ENCODE assay signal across 1 cellular context in genomic region chr11:16001899-16002426, GRCh38.
TF ChIP-seq lines count a peak whose summit lies in the region.

No MANE protein-coding gene starts in this region.

TF ChIP-seq in HepG2, 621 proteins besides CTCF, POLR2A, EP300 and RAD21 (continued from another document and continues in another):
- TF ChIP-seq ZNF468 (CRISPR knock-in tag; IDR thresholded peaks at IDR 0.05), result no peak
- TF ChIP-seq, protein P1, sequence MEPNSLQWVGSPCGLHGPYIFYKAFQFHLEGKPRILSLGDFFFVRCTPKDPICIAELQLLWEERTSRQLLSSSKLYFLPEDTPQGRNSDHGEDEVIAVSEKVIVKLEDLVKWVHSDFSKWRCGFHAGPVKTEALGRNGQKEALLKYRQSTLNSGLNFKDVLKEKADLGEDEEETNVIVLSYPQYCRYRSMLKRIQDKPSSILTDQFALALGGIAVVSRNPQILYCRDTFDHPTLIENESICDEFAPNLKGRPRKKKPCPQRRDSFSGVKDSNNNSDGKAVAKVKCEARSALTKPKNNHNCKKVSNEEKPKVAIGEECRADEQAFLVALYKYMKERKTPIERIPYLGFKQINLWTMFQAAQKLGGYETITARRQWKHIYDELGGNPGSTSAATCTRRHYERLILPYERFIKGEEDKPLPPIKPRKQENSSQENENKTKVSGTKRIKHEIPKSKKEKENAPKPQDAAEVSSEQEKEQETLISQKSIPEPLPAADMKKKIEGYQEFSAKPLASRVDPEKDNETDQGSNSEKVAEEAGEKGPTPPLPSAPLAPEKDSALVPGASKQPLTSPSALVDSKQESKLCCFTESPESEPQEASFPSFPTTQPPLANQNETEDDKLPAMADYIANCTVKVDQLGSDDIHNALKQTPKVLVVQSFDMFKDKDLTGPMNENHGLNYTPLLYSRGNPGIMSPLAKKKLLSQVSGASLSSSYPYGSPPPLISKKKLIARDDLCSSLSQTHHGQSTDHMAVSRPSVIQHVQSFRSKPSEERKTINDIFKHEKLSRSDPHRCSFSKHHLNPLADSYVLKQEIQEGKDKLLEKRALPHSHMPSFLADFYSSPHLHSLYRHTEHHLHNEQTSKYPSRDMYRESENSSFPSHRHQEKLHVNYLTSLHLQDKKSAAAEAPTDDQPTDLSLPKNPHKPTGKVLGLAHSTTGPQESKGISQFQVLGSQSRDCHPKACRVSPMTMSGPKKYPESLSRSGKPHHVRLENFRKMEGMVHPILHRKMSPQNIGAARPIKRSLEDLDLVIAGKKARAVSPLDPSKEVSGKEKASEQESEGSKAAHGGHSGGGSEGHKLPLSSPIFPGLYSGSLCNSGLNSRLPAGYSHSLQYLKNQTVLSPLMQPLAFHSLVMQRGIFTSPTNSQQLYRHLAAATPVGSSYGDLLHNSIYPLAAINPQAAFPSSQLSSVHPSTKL (CRISPR knock-in tag; IDR thresholded peaks at IDR 0.05), result peak; percentile 96
- no peak for TF ChIP-seq DRAP1 (CRISPR knock-in tag; IDR thresholded peaks at IDR 0.05)
- TF ChIP-seq ZNF790 (CRISPR knock-in tag; IDR thresholded peaks at IDR 0.05; ENCODE audit: borderline replicate concordance), result no peak
- no peak for TF ChIP-seq ZNF615 (CRISPR knock-in tag; IDR thresholded peaks at IDR 0.05; ENCODE audit: borderline replicate concordance)
- TF ChIP-seq ZMAT3 (CRISPR knock-in tag; conservative IDR thresholded peaks at IDR 0.05), result no peak
- TF ChIP-seq EHMT2 (IDR thresholded peaks at IDR 0.05; ENCODE audit: borderline replicate concordance, low read depth, low read length), result no peak; the same call in 1 of the 2 replicates
- no peak for TF ChIP-seq HES4 (CRISPR knock-in tag; IDR thresholded peaks at IDR 0.05; ENCODE audit: borderline replicate concordance)
- no peak for TF ChIP-seq NR2C2 (CRISPR knock-in tag; IDR thresholded peaks at IDR 0.05; ENCODE audit: borderline replicate concordance)
- TF ChIP-seq, protein P2, sequence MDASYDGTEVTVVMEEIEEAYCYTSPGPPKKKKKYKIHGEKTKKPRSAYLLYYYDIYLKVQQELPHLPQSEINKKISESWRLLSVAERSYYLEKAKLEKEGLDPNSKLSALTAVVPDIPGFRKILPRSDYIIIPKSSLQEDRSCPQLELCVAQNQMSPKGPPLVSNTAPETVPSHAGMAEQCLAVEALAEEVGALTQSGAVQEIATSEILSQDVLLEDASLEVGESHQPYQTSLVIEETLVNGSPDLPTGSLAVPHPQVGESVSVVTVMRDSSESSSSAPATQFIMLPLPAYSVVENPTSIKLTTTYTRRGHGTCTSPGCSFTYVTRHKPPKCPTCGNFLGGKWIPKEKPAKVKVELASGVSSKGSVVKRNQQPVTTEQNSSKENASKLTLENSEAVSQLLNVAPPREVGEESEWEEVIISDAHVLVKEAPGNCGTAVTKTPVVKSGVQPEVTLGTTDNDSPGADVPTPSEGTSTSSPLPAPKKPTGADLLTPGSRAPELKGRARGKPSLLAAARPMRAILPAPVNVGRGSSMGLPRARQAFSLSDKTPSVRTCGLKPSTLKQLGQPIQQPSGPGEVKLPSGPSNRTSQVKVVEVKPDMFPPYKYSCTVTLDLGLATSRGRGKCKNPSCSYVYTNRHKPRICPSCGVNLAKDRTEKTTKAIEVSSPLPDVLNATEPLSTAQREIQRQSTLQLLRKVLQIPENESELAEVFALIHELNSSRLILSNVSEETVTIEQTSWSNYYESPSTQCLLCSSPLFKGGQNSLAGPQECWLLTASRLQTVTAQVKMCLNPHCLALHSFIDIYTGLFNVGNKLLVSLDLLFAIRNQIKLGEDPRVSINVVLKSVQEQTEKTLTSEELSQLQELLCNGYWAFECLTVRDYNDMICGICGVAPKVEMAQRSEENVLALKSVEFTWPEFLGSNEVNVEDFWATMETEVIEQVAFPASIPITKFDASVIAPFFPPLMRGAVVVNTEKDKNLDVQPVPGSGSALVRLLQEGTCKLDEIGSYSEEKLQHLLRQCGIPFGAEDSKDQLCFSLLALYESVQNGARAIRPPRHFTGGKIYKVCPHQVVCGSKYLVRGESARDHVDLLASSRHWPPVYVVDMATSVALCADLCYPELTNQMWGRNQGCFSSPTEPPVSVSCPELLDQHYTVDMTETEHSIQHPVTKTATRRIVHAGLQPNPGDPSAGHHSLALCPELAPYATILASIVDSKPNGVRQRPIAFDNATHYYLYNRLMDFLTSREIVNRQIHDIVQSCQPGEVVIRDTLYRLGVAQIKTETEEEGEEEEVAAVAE (CRISPR knock-in tag; IDR thresholded peaks at IDR 0.05; ENCODE audit: borderline replicate concordance), result no peak
- peak; percentile 17 for TF ChIP-seq XRCC5 (optimal IDR thresholded peaks at IDR 0.05; ENCODE audit: low read length)
- no peak for TF ChIP-seq TEF (CRISPR knock-in tag; IDR thresholded peaks at IDR 0.05)
- TF ChIP-seq STAG1 (CRISPR knock-in tag; IDR thresholded peaks at IDR 0.05), result peak; percentile 12; the same call in 1 of the 2 replicates
- no peak for TF ChIP-seq ZNF891 (CRISPR knock-in tag; IDR thresholded peaks at IDR 0.05)
- TF ChIP-seq BCLAF1 (IDR thresholded peaks at IDR 0.05), result no peak
- TF ChIP-seq, protein P3, sequence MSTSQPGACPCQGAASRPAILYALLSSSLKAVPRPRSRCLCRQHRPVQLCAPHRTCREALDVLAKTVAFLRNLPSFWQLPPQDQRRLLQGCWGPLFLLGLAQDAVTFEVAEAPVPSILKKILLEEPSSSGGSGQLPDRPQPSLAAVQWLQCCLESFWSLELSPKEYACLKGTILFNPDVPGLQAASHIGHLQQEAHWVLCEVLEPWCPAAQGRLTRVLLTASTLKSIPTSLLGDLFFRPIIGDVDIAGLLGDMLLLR (CRISPR knock-in tag; IDR thresholded peaks at IDR 0.05), result no peak
- no peak for TF ChIP-seq ATF7 (IDR thresholded peaks at IDR 0.05)
- no peak for TF ChIP-seq ATF7 (CRISPR knock-in tag; IDR thresholded peaks at IDR 0.05)
- peak; percentile 80 for TF ChIP-seq GATAD2A (CRISPR knock-in tag; IDR thresholded peaks at IDR 0.05)
- 0 out of 2 replicates have a peak, but pooled peaks have one; percentile 28 for TF ChIP-seq SMAD3 (CRISPR knock-in tag; IDR thresholded peaks at IDR 0.05)
- TF ChIP-seq CREM (IDR thresholded peaks at IDR 0.05), result peak; percentile 71; the same call in 1 of the 2 replicates
- no peak for TF ChIP-seq CREM (CRISPR knock-in tag; IDR thresholded peaks at IDR 0.05)
- TF ChIP-seq CENPT (CRISPR knock-in tag; IDR thresholded peaks at IDR 0.05; ENCODE audit: low read depth), result no peak
- no peak for TF ChIP-seq NFKBIZ (CRISPR knock-in tag; IDR thresholded peaks at IDR 0.05)
- TF ChIP-seq ZBTB33 (CRISPR knock-in tag; IDR thresholded peaks at IDR 0.05), result no peak
- TF ChIP-seq ZNF281 (CRISPR knock-in tag; IDR thresholded peaks at IDR 0.05; ENCODE audit: borderline replicate concordance), result no peak; the same call in 1 of the 2 replicates
- TF ChIP-seq TBX3 (IDR thresholded peaks at IDR 0.05; ENCODE audit: borderline replicate concordance), result peak; percentile 85
- peak; percentile 21; the same call in 1 of the 2 replicates for TF ChIP-seq FOXK1 (CRISPR knock-in tag; IDR thresholded peaks at IDR 0.05; ENCODE audit: borderline replicate concordance, low read depth)
- no peak for TF ChIP-seq FOXA1 (IDR thresholded peaks at IDR 0.05)
- peak; percentile 66 for TF ChIP-seq FOXA1 (CRISPR knock-in tag; IDR thresholded peaks at IDR 0.05)
- no peak for TF ChIP-seq ZNF597 (CRISPR knock-in tag; IDR thresholded peaks at IDR 0.05)
- no peak for TF ChIP-seq ZNF224 (CRISPR knock-in tag; IDR thresholded peaks at IDR 0.05)
- no peak for TF ChIP-seq TRIM22 (IDR thresholded peaks at IDR 0.05)
- TF ChIP-seq ZNF343 (CRISPR knock-in tag; IDR thresholded peaks at IDR 0.05), result no peak
- TF ChIP-seq FOXP1 (IDR thresholded peaks at IDR 0.05), result no peak
- TF ChIP-seq FOXP1 (CRISPR knock-in tag; IDR thresholded peaks at IDR 0.05), result peak; percentile 82; the same call in 1 of the 2 replicates
- no peak for TF ChIP-seq ZNF232 (CRISPR knock-in tag; IDR thresholded peaks at IDR 0.05; ENCODE audit: borderline replicate concordance)
- TF ChIP-seq HDAC2 (CRISPR knock-in tag; IDR thresholded peaks at IDR 0.05), result peak; percentile 65
